Comparison of ENCODE assay signal across 12 cellular contexts in the genomic region with DNA sequence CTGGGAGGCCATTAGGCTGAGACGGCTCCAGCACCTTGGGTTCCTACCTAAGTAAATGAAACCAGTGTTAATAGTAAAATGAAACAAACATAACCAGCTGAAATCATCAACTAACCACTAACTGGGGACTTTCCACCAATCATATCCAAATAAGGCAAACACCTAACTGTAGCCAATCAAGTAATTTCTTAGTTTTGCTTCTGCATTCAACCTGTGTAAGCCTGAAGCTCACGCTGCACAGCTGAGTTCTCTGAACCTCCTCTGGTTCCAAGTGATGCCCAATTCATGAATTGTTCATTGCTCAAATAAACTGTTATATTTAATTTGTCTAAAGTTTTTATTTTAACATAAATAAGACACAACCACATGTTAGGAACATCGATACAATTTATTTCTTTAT. TPM values are rescaled to one million over a fixed set of nuclear protein-coding genes. Genes with fewer than 3 reads are reported as not detected.
DNase-seq lines count a peak whose midpoint lies in the region; ATAC-seq and TF ChIP-seq lines count a peak whose summit lies in the region.
"Had no signal": no experiment of that assay in that cellular context is flagged by ENCODE, and none has a peak within 500 bp of the region (broad histone marks: within the 10 kb centered on the region; RNA-seq: fewer than 3 reads in every experiment).

No MANE protein-coding gene starts in this region.

- peak; percentile 99 for ATAC-seq in GM19395 (IDR thresholded peaks at IDR 0.05; ENCODE audit: unreplicated experiment)
- peak; percentile 98 for ATAC-seq in HG02938 (IDR thresholded peaks at IDR 0.05; ENCODE audit: unreplicated experiment)

- intact Hi-C loops in testis (cut with DNase I; ENCODE audit: low total_unique reads) = no loop called here

- 82 to 85% methylated on average over 3 of the region's 3 CpGs for WGBS in testis, 2 donors

- H4K20me1 ChIP-seq in OCI-LY1 (ENCODE audit: insufficient read depth, low read length) = no peaks in the 10 kb centered on the region

- H3K36me3 ChIP-seq in OCI-LY1 (ENCODE audit: insufficient read depth, low read length) = no peaks in the 10 kb centered on the region
- no peaks in the 10 kb centered on the region for H3K36me3 ChIP-seq in effector memory CD4-positive, alpha-beta T cell (ENCODE audit: control insufficient read depth, insufficient read depth, low read length)
- H3K36me3 ChIP-seq in testis (ENCODE audit: low read depth, missing control alignments) = no peaks in the 10 kb centered on the region

- H3K4me3 ChIP-seq in GM12864 (ENCODE audit: low read depth, low read length) = no peak overlapping the region
- no peak overlapping the region for H3K4me3 ChIP-seq in OCI-LY1 (ENCODE audit: low read depth, low read length, poor library complexity, severe bottlenecking)
- no peak overlapping the region for H3K4me3 ChIP-seq in effector memory CD4-positive, alpha-beta T cell (ENCODE audit: insufficient read depth, low read depth, low read length, poor library complexity, severe bottlenecking)
- H3K4me3 ChIP-seq in testis = no peak overlapping the region

- H3K27ac ChIP-seq in OCI-LY1 (ENCODE audit: low read depth, low read length, poor library complexity, severe bottlenecking) (peak overlapping the region; percentile 4), testis (no peak overlapping the region)
- H3K27ac ChIP-seq in effector memory CD4-positive, alpha-beta T cell (ENCODE audit: insufficient read depth, low read length, poor library complexity, severe bottlenecking) = no peak overlapping the region

- H3F3A ChIP-seq in OCI-LY1 (ENCODE audit: insufficient read depth, low read length) = no peaks in the 10 kb centered on the region

- H3K79me2 ChIP-seq in OCI-LY1 (ENCODE audit: insufficient read depth, low read length) = no peaks in the 10 kb centered on the region

- H3K4me1 ChIP-seq in OCI-LY1 (ENCODE audit: insufficient read depth, low read length, severe bottlenecking) (peaks cover 9% of the 10 kb centered on the region), testis (no peaks in the 10 kb centered on the region)
- H3K4me1 ChIP-seq in effector memory CD4-positive, alpha-beta T cell (ENCODE audit: control insufficient read depth, insufficient read depth, low read length, poor library complexity, severe bottlenecking) = no peaks in the 10 kb centered on the region

- H3K9me3 ChIP-seq in OCI-LY1 (ENCODE audit: low read length) (0 out of 2 replicates have a peak, but pooled peaks cover 3% of the 10 kb centered on the region), testis (no peaks in the 10 kb centered on the region)
- H3K9me3 ChIP-seq in effector memory CD4-positive, alpha-beta T cell (ENCODE audit: control insufficient read depth, low read length) = no peaks in the 10 kb centered on the region

- H3K9ac ChIP-seq in OCI-LY1 (ENCODE audit: low read length) = no peak overlapping the region

- no peak overlapping the region for H3K4me2 ChIP-seq in OCI-LY1 (ENCODE audit: low read length)

- DNase-seq in GM12864 (ENCODE audit: low read depth) (peak; percentile 27), CD1c-positive myeloid dendritic cell (ENCODE audit: extremely low spot score) (no peak), GF-D8 (lab: John Stamatoyannopoulos, UW) (no peak), testis (no peak)
- DNase-seq in effector memory CD4-positive, alpha-beta T cell = no peak
- DNase-seq: C1 segment of cervical spinal cord, cerebellar nuclear complex, NCI-H1048, Right ventricle myocardium superior had no signal

- H3K9me2 ChIP-seq in OCI-LY1 (ENCODE audit: low read depth, low read length) = no peaks in the 10 kb centered on the region

- no peak overlapping the region for H2AFZ ChIP-seq in OCI-LY1 (ENCODE audit: low read length)

- no peaks in the 10 kb centered on the region for H3K27me3 ChIP-seq in OCI-LY1 (ENCODE audit: insufficient read depth, low read length)
- H3K27me3 ChIP-seq in effector memory CD4-positive, alpha-beta T cell (replicated peaks; ENCODE audit: control insufficient read depth, insufficient read depth, low read length, poor library complexity, severe bottlenecking) = no peaks in the 10 kb centered on the region
- no peaks in the 10 kb centered on the region for H3K27me3 ChIP-seq in testis

- no peak for TF ChIP-seq CTCF in GM12864 (IDR thresholded peaks at IDR 0.05; ENCODE audit: low read depth, low read length, missing control alignments)
- TF ChIP-seq CTCF in OCI-LY1 (IDR thresholded peaks at IDR 0.05; ENCODE audit: low read length) = no peak
- TF ChIP-seq CTCF in testis (IDR thresholded peaks at IDR 0.05) = no peak

- TF ChIP-seq POLR2A in testis (IDR thresholded peaks at IDR 0.05) = no peak

RNA-seq across cellular contexts. Expression of a gene that starts 22.5 kb away (rescaled TPM):
- 1 to 10 TPM; 4.6 to 8.6 TPM for total RNA-seq in testis
- polyA plus RNA-seq in testis (ENCODE audit: insufficient read depth, low read depth, low replicate concordance) = 2.5 TPM

RNA-seq across cellular contexts. Expression of a gene that starts 49.4 kb away (rescaled TPM):
- total RNA-seq in testis = 10 to 100 TPM; 19.0 to 19.1 TPM
- polyA plus RNA-seq in testis (ENCODE audit: insufficient read depth, low read depth, low replicate concordance) = 22.2 TPM
